Comparison of ENCODE assay signal across 17 cellular contexts in genomic region chr3:109339186-109339585, GRCh38. TPM values are rescaled to one million over a fixed set of nuclear protein-coding genes. Genes with fewer than 3 reads are reported as not detected.
DNase-seq lines count a peak whose midpoint lies in the region; FAIRE-seq and TF ChIP-seq lines count a peak whose summit lies in the region.
"Had no signal": no experiment of that assay in that cellular context is flagged by ENCODE, and none has a peak within 500 bp of the region (broad histone marks: within the 10 kb centered on the region; RNA-seq: fewer than 3 reads in every experiment).

No MANE protein-coding gene starts in this region.

- TF ChIP-seq CTCF in nephron progenitor cell (IDR thresholded peaks at IDR 0.05): no peak

- H3K4me3 ChIP-seq in HUES64 (ENCODE audit: low read length) (peak overlapping the region; percentile 94), iPS-20b (ENCODE audit: low read length) (peak overlapping the region; percentile 92)
- H3K4me3 ChIP-seq: BLaER1 treated with 17β-estradiol and CSF1 and Interleukin-3, amounts not matched to agents 10 nM and 100 nM; K562; PC-9 had no signal

- WGBS in HUES64: 52% methylated on average over 3 of the region's 3 CpGs

- H3K9ac ChIP-seq in HUES64 (ENCODE audit: low read depth, low read length) (peak overlapping the region; percentile 99; the same call in 1 of the 2 replicates), iPS-20b (ENCODE audit: low read depth, low read length) (peak overlapping the region; percentile 94; the same call in 1 of the 2 replicates)
- H3K9ac ChIP-seq: BLaER1 treated with 17β-estradiol and CSF1 and Interleukin-3, amounts not matched to agents 10 nM and 100 nM had no signal

- H3K9me3 ChIP-seq in HUES64 (ENCODE audit: insufficient read depth, low read depth, low read length) (no peaks in the 10 kb centered on the region), iPS-20b (ENCODE audit: insufficient read depth, low read depth, low read length) (peaks cover 3% of the 10 kb centered on the region; the same call in 1 of the 2 replicates)
- H3K9me3 ChIP-seq: BLaER1 treated with 17β-estradiol and CSF1 and Interleukin-3, amounts not matched to agents 10 nM and 100 nM had no signal

- H3K36me3 ChIP-seq in HUES64 (ENCODE audit: insufficient read depth, low read length) (peaks cover 37% of the 10 kb centered on the region), iPS-20b (ENCODE audit: insufficient read depth, low read depth, low read length) (peaks cover 41% of the 10 kb centered on the region)
- H3K36me3 ChIP-seq: BLaER1 treated with 17β-estradiol and CSF1 and Interleukin-3, amounts not matched to agents 10 nM and 100 nM had no signal

- in situ Hi-C loops in Caki2 (cut with HindIII; ENCODE audit: low pct_unique_long_range_greater_than_20kb, low sequenced_read_pairs): no loop called here

- H3K27me3 ChIP-seq in HUES64 (ENCODE audit: insufficient read depth, low read length) (no peaks in the 10 kb centered on the region), iPS-20b (ENCODE audit: insufficient read depth, low read length) (no peaks in the 10 kb centered on the region)
- H3K27me3 ChIP-seq: BLaER1 treated with 17β-estradiol and CSF1 and Interleukin-3, amounts not matched to agents 10 nM and 100 nM had no signal

- peaks cover 7% of the 10 kb centered on the region for H3K27me3 Mint-ChIP-seq in nephron progenitor cell (ENCODE audit: low read depth, poor library complexity)

- H3K4me3 Mint-ChIP-seq in nephron progenitor cell: peak overlapping the region; percentile 24

- peak; percentile 25 for DNase-seq in Caki2 (ENCODE audit: low read depth)
- DNase-seq in nephron progenitor cell: no peak
- DNase-seq in NCI-H146 (lab: John Stamatoyannopoulos, UW): no peak
- no peak for DNase-seq in HTR-8/SVneo (ENCODE audit: insufficient read length, low spot score)
- no peak for DNase-seq in activated gamma-delta T cell treated with Interleukin-2 at 50 U/mL for 16 hours
- DNase-seq in NCI-H187 treated with DMSO at 0.1 percent for 48 hours (lab: John Stamatoyannopoulos, UW): no peak
- DNase-seq: DMS153, NCI-H1436 treated with DMSO at 0.1 percent for 48 hours, NCI-H345, NCI-H526 treated with DMSO at 0.1 percent for 48 hours, PC-9 had no signal

- H3K4me1 Mint-ChIP-seq in nephron progenitor cell: peaks cover 54% of the 10 kb centered on the region

- no peak for FAIRE-seq in HTR-8/SVneo (lab: Jason Lieb, UNC)
- FAIRE-seq: H54, K562 had no signal

- H3K27ac ChIP-seq in HUES64 (ENCODE audit: low read depth, low read length): peak overlapping the region; percentile 93
- peak overlapping the region; percentile 74 for H3K27ac ChIP-seq in iPS-20b (ENCODE audit: low read length)
- H3K27ac ChIP-seq: BLaER1 treated with 17β-estradiol and CSF1 and Interleukin-3, amounts not matched to agents 10 nM and 100 nM; PC-9 had no signal

- H3K4me1 ChIP-seq in HUES64 (ENCODE audit: insufficient read depth, low read length) (peaks cover 21% of the 10 kb centered on the region), iPS-20b (ENCODE audit: insufficient read depth, low read length) (peaks cover 19% of the 10 kb centered on the region; the same call in 1 of the 2 replicates)
- H3K4me1 ChIP-seq: BLaER1 treated with 17β-estradiol and CSF1 and Interleukin-3, amounts not matched to agents 10 nM and 100 nM had no signal

- H3K9me3 Mint-ChIP-seq in nephron progenitor cell: peaks cover 12% of the 10 kb centered on the region

- H3K27ac Mint-ChIP-seq in nephron progenitor cell: peak overlapping the region; percentile 97

- peaks cover 5% of the 10 kb centered on the region for H3K36me3 Mint-ChIP-seq in nephron progenitor cell (ENCODE audit: low read depth)

RNA-seq across cellular contexts. Expression of gene DPPA4, which starts 1.8 kb away (rescaled TPM):
- total RNA-seq in Caki2 (2014; rRNA removed; shearing (Covaris generic); ENCODE audit: low replicate concordance): not detected in 2 replicates
- 424 TPM for polyA plus RNA-seq in HUES64 (2013, experiment 1 of 2)
- 413 TPM for polyA plus RNA-seq in HUES64 (2013, experiment 2 of 2)
- total RNA-seq: A172, PC-9 had no signal
- polyA plus RNA-seq: K562 had no signal

RNA-seq across cellular contexts. Expression of gene DPPA2, which starts 22.9 kb away (rescaled TPM):
- 0.51 TPM in 1 of 2 replicates, not detected in the other for total RNA-seq in Caki2 (2014; rRNA removed; shearing (Covaris generic); ENCODE audit: low replicate concordance)
- 3.0 TPM for polyA plus RNA-seq in HUES64 (2013, experiment 1 of 2)
- 3.8 TPM for polyA plus RNA-seq in HUES64 (2013, experiment 2 of 2)
- total RNA-seq: A172, K562, PC-9 had no signal
